8 cellular contexts compared by ENCODE assay signal in the genomic region with DNA sequence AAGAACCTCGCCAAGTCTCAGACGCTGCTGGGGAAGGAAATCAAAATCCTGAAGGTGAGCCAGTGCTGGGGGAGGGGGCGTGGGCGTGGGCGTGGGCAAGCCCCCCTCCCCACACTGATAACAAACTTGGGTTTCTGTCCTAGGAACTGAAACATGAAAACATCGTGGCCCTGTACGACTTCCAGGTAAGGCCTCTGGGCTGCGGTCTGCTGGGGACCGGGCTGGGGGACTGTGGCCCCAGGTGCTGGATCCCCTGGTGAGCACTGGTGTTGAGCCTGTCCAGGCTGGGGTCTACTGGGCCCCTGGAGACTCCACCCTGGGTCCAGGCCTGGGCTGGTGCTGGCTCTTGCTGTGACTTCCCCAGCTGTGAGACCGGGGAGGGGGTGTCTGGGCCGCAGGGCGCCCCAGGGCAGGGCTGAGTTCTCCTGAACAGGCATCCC. TPM values are rescaled to one million over a fixed set of nuclear protein-coding genes. Genes with fewer than 3 reads are reported as not detected.
A peak's percentile ranks its signal among the peaks of the same experiment; 100 is the strongest.
DNase-seq lines count a peak whose midpoint lies in the region; ATAC-seq and TF ChIP-seq lines count a peak whose summit lies in the region.

No MANE protein-coding gene starts in this region.

- H3K36me3 ChIP-seq in hepatocyte (replicated peaks; ENCODE audit: insufficient read depth, low read depth): no peaks in the 10 kb centered on the region

- no peaks in the 10 kb centered on the region for H3K9me3 Mint-ChIP-seq in activated CD4-positive, alpha-beta memory T cell treated with anti-CD3 and anti-CD28 coated beads for 36 hours
- H3K9me3 Mint-ChIP-seq in stimulated activated effector memory CD8-positive, alpha-beta T cell treated with anti-CD3 and anti-CD28 coated beads, Interleukin-12 subunit alpha, Interleukin-12 subunit beta, amount 100 ng/mL, for 72 hours: no peaks in the 10 kb centered on the region

- POLR2A ChIA-PET in activated CD4-positive, alpha-beta memory T cell treated with anti-CD3 and anti-CD28 coated beads for 36 hours (lab: Charles Lee): interaction anchor here (0.6 to 1.3 kb wide), 2 partner anchors 18 to 28 kb away, joined by 3 to 4 read pairs; no protein-coding TSS in a partner anchor

- H3K4me1 Mint-ChIP-seq in activated CD4-positive, alpha-beta memory T cell treated with anti-CD3 and anti-CD28 coated beads for 36 hours (ENCODE audit: low read depth): peaks cover 14% of the 10 kb centered on the region
- H3K4me1 Mint-ChIP-seq in stimulated activated effector memory CD8-positive, alpha-beta T cell treated with anti-CD3 and anti-CD28 coated beads, Interleukin-12 subunit alpha, Interleukin-12 subunit beta, amount 100 ng/mL, for 72 hours: peaks cover 13% of the 10 kb centered on the region

- peak overlapping the region; percentile 79 for H3K4me3 Mint-ChIP-seq in activated CD4-positive, alpha-beta memory T cell treated with anti-CD3 and anti-CD28 coated beads for 36 hours
- H3K4me3 Mint-ChIP-seq in stimulated activated effector memory CD8-positive, alpha-beta T cell treated with anti-CD3 and anti-CD28 coated beads, Interleukin-12 subunit alpha, Interleukin-12 subunit beta, amount 100 ng/mL, for 72 hours: peak overlapping the region; percentile 80

- in situ Hi-C loops in GM13977 (cut with MboI; ENCODE audit: low pct_unique_long_range_greater_than_20kb, low sequenced_read_pairs, unreplicated experiment): no loop called here

- intact Hi-C loops in activated CD4-positive, alpha-beta memory T cell treated with anti-CD3 and anti-CD28 coated beads for 36 hours (cut with micrococcal nuclease): loop anchor here (10.0 kb wide), 1 partner anchor 1021 kb away; a partner anchor contains a TSS

- H3K9me3 ChIP-seq in hepatocyte (ENCODE audit: low read depth): no peaks in the 10 kb centered on the region

- TF ChIP-seq CTCF in GM12864 (IDR thresholded peaks at IDR 0.05; ENCODE audit: low read depth, low read length, missing control alignments) (no peak), hepatocyte (IDR thresholded peaks at IDR 0.05; ENCODE audit: poor library complexity) (no peak), GM13977 (IDR thresholded peaks at IDR 0.05; ENCODE audit: extremely low read depth, insufficient read depth, missing control alignments) (no peak)

- H3K27me3 Mint-ChIP-seq in activated CD4-positive, alpha-beta memory T cell treated with anti-CD3 and anti-CD28 coated beads for 36 hours: no peaks in the 10 kb centered on the region

- H3K27me3 ChIP-seq in hepatocyte: no peaks in the 10 kb centered on the region

- DNase-seq in GM12864 (ENCODE audit: low read depth) (no peak), hepatocyte (ENCODE audit: low spot score) (peak; percentile 30), SKM-1 (lab: John Stamatoyannopoulos, UW; ENCODE audit: unreplicated experiment) (no peak), GM13977 (ENCODE audit: low spot score) (no peak)
- DNase-seq in activated CD4-positive, alpha-beta memory T cell treated with anti-CD3 and anti-CD28 coated beads for 36 hours: peak; percentile 35
- peak in 1 of 2 donors; percentile 59 for DNase-seq in stimulated activated effector memory CD8-positive, alpha-beta T cell treated with anti-CD3 and anti-CD28 coated beads, Interleukin-12 subunit alpha, Interleukin-12 subunit beta, amount 100 ng/mL, for 72 hours (ENCODE audit: low spot score in 2 of 2)

- H3K4me3 ChIP-seq in GM12864 (ENCODE audit: low read depth, low read length) (peak overlapping the region; percentile 71), hepatocyte (peak overlapping the region; percentile 85)

- H3K27ac Mint-ChIP-seq in activated CD4-positive, alpha-beta memory T cell treated with anti-CD3 and anti-CD28 coated beads for 36 hours: peak overlapping the region; percentile 54
- H3K27ac Mint-ChIP-seq in stimulated activated effector memory CD8-positive, alpha-beta T cell treated with anti-CD3 and anti-CD28 coated beads, Interleukin-12 subunit alpha, Interleukin-12 subunit beta, amount 100 ng/mL, for 72 hours: peak overlapping the region; percentile 76

- 2% methylated on average over 12 of the region's 12 CpGs for WGBS in hepatocyte (ENCODE audit: low lambda C conversion rate, missing lambda C conversion rate)

- H3K4me1 ChIP-seq in hepatocyte (ENCODE audit: insufficient read depth): peaks cover 8% of the 10 kb centered on the region

- peak overlapping the region; percentile 96 for H3K27ac ChIP-seq in hepatocyte

- H3K4me2 ChIP-seq in hepatocyte: peak overlapping the region; percentile 100

- peaks cover 33% of the 10 kb centered on the region for H4K20me1 ChIP-seq in hepatocyte (ENCODE audit: insufficient read depth, poor library complexity, severe bottlenecking)

- no peaks in the 10 kb centered on the region for H3K9me2 ChIP-seq in hepatocyte (replicated peaks; ENCODE audit: insufficient read depth)

- ATAC-seq in HG02884 (IDR thresholded peaks at IDR 0.05; ENCODE audit: unreplicated experiment) (peak; percentile 7), HG03432 (IDR thresholded peaks at IDR 0.05; ENCODE audit: unreplicated experiment) (no peak)
- ATAC-seq in stimulated activated effector memory CD8-positive, alpha-beta T cell treated with anti-CD3 and anti-CD28 coated beads, Interleukin-12 subunit alpha, Interleukin-12 subunit beta, amount 100 ng/mL, for 72 hours: no peak

- H3K79me2 ChIP-seq in hepatocyte: peaks cover 51% of the 10 kb centered on the region

- H2AFZ ChIP-seq in hepatocyte: no peak overlapping the region

- no peaks in the 10 kb centered on the region for H3K36me3 Mint-ChIP-seq in activated CD4-positive, alpha-beta memory T cell treated with anti-CD3 and anti-CD28 coated beads for 36 hours
- peaks cover 21% of the 10 kb centered on the region for H3K36me3 Mint-ChIP-seq in stimulated activated effector memory CD8-positive, alpha-beta T cell treated with anti-CD3 and anti-CD28 coated beads, Interleukin-12 subunit alpha, Interleukin-12 subunit beta, amount 100 ng/mL, for 72 hours

- CTCF ChIA-PET in activated CD4-positive, alpha-beta memory T cell treated with anti-CD3 and anti-CD28 coated beads for 36 hours (lab: Charles Lee): no interaction called here

RNA-seq across cellular contexts. Expression of a gene that starts 1.2 kb away (rescaled TPM):
- 10 to 100 TPM; 13.8 to 17.8 TPM for total RNA-seq in activated CD4-positive, alpha-beta memory T cell treated with anti-CD3 and anti-CD28 coated beads for 36 hours
- 9.4 and 9.8 TPM in 2 replicates for total RNA-seq in hepatocyte
- polyA plus RNA-seq in hepatocyte: 11.0 and 14.8 TPM in 2 replicates

RNA-seq across cellular contexts. Expression of a gene that starts 33.4 kb away (rescaled TPM):
- 10 to 100 TPM; 48.6 to 53.9 TPM for total RNA-seq in activated CD4-positive, alpha-beta memory T cell treated with anti-CD3 and anti-CD28 coated beads for 36 hours
- 8.9 and 10.7 TPM in 2 replicates for total RNA-seq in hepatocyte
- polyA plus RNA-seq in hepatocyte: 10.2 and 10.6 TPM in 2 replicates

RNA-seq across cellular contexts. Expression of a gene that starts 54.1 kb away (rescaled TPM):
- total RNA-seq in activated CD4-positive, alpha-beta memory T cell treated with anti-CD3 and anti-CD28 coated beads for 36 hours: 10 to 100 TPM; 39.9 to 45.5 TPM
- total RNA-seq in hepatocyte: 9.5 and 12.3 TPM in 2 replicates
- polyA plus RNA-seq in hepatocyte: 10.3 and 15.1 TPM in 2 replicates

Comparison
In these comparisons a context has a peak if more than half of its experiments do, and no peak if none do; other contexts are left out.
1. DNase-seq: peak in activated CD4-positive, alpha-beta memory T cell treated with anti-CD3 and anti-CD28 coated beads for 36 hours (single experiment) and hepatocyte (single experiment); none in GM12864 (single experiment), SKM-1 (single experiment) and GM13977 (single experiment).